Comparison of ENCODE assay signal across 18 cellular contexts in genomic region chr22:27022256-27022655, GRCh38.
"Had no signal": no experiment of that assay in that cellular context is flagged by ENCODE, and none has a peak within 500 bp of the region (broad histone marks: within the 10 kb centered on the region; RNA-seq: fewer than 3 reads in every experiment).

No MANE protein-coding gene starts in this region.

- H3K27me3 ChIP-seq: thyroid gland had no signal

- H3K9me3 ChIP-seq: gastrocnemius medialis, heart left ventricle, thyroid gland had no signal

- H3K4me1 ChIP-seq: gastrocnemius medialis, heart left ventricle, parathyroid adenoma, thyroid gland had no signal

- H3K9me3 Mint-ChIP-seq: activated T-helper 1 cell treated with anti-CD3 and anti-CD28 coated beads, Interleukin-12 subunit alpha, Interleukin-12 subunit beta, Interleukin-2, Interleukin-4 antibody, amounts not matched to agents 30 ng/mL and 10 ng/mL and 1 ng/mL, durations not matched to agents 14 hours and 24 hours and 36 hours had no signal

- FAIRE-seq: colon had no signal

- H3K9ac ChIP-seq: parathyroid adenoma had no signal

- ATAC-seq: gastrocnemius medialis; heart left ventricle; naive thymus-derived CD8-positive, alpha-beta T cell had no signal

- H3K4me3 ChIP-seq: gastrocnemius medialis, heart left ventricle, thyroid gland had no signal

- H3K4me3 Mint-ChIP-seq: activated naive CD8-positive, alpha-beta T cell; activated T-helper 1 cell treated with anti-CD3 and anti-CD28 coated beads, Interleukin-12 subunit alpha, Interleukin-12 subunit beta, Interleukin-2, Interleukin-4 antibody, amounts not matched to agents 30 ng/mL and 10 ng/mL and 1 ng/mL, durations not matched to agents 14 hours and 24 hours and 36 hours; naive thymus-derived CD8-positive, alpha-beta T cell had no signal

- H3K36me3 Mint-ChIP-seq: activated naive CD8-positive, alpha-beta T cell; naive thymus-derived CD8-positive, alpha-beta T cell had no signal

- H3K27ac Mint-ChIP-seq: activated naive CD8-positive, alpha-beta T cell; activated T-helper 1 cell treated with anti-CD3 and anti-CD28 coated beads, Interleukin-12 subunit alpha, Interleukin-12 subunit beta, Interleukin-2, Interleukin-4 antibody, amounts not matched to agents 30 ng/mL and 10 ng/mL and 1 ng/mL, durations not matched to agents 14 hours and 24 hours and 36 hours; naive thymus-derived CD8-positive, alpha-beta T cell had no signal

- H3K36me3 ChIP-seq: gastrocnemius medialis, heart left ventricle, thyroid gland had no signal

- H3K79me2 ChIP-seq: parathyroid adenoma had no signal

- H2AFZ ChIP-seq: parathyroid adenoma had no signal

- DNase-seq: activated CD4-positive, alpha-beta T cell treated with anti-CD3 and anti-CD28 coated beads, Interleukin-2, amount 50 U/mL, for 1 hour; activated CD4-positive, CD25-positive, alpha-beta regulatory T cell treated with anti-CD3 and anti-CD28 coated beads, Interleukin-2, amount 50 U/mL, for 72 hours; dorsolateral prefrontal cortex; erythroblast; gastrocnemius medialis; heart left ventricle; mesendoderm; naive thymus-derived CD8-positive, alpha-beta T cell; stimulated activated CD8-positive, alpha-beta memory T cell treated with anti-CD3 and anti-CD28 coated beads, Interleukin-4, amount 100 ng/mL, for 48 hours; stimulated activated naive CD4-positive, alpha-beta T cell; SW 1271; T-helper 2 cell; thyroid gland had no signal

- H3K27ac ChIP-seq: dorsolateral prefrontal cortex, gastrocnemius medialis, heart left ventricle, parathyroid adenoma, thyroid gland, VCaP had no signal

- H3K4me1 Mint-ChIP-seq: naive thymus-derived CD8-positive, alpha-beta T cell had no signal
